In genomic region chr15:99401971-99402732, GRCh38 we compare ENCODE assay signal across 15 cellular contexts.
DNase-seq lines count a peak whose midpoint lies in the region; ATAC-seq and TF ChIP-seq lines count a peak whose summit lies in the region.
"Had no signal": no experiment of that assay in that cellular context is flagged by ENCODE, and none has a peak within 500 bp of the region (broad histone marks: within the 10 kb centered on the region; RNA-seq: fewer than 3 reads in every experiment).

No MANE protein-coding gene starts in this region.

- no peak overlapping the region for H3K4me3 Mint-ChIP-seq in neural progenitor cell
- H3K4me3 Mint-ChIP-seq: activated CD4-positive, alpha-beta memory T cell treated with anti-CD3 and anti-CD28 coated beads for 36 hours had no signal

- H3F3A ChIP-seq in neural progenitor cell (ENCODE audit: low read depth): no peaks in the 10 kb centered on the region

- H3K4me1 Mint-ChIP-seq in neural progenitor cell: peaks cover 26% of the 10 kb centered on the region

- no peak for TF ChIP-seq POLR2A in adrenal gland (IDR thresholded peaks at IDR 0.05)

- H3K27ac ChIP-seq in right cardiac atrium (ENCODE audit: low read length): no peak overlapping the region
- no peak overlapping the region for H3K27ac ChIP-seq in neural progenitor cell
- no peak overlapping the region for H3K27ac ChIP-seq in A673 (ENCODE audit: low read depth, low read length, poor library complexity, severe bottlenecking)
- H3K27ac ChIP-seq in adrenal gland: no peak overlapping the region
- H3K27ac ChIP-seq: parathyroid adenoma had no signal

- no TSS peak for BruUV-seq in A673 (replicated peaks; lab: Mats Ljungman, UMichigan)

- H3K9me3 Mint-ChIP-seq in neural progenitor cell: no peaks in the 10 kb centered on the region
- H3K9me3 Mint-ChIP-seq: activated CD4-positive, alpha-beta memory T cell treated with anti-CD3 and anti-CD28 coated beads for 36 hours had no signal

- H3K27me3 Mint-ChIP-seq in neural progenitor cell (ENCODE audit: insufficient read depth, low read depth): peaks cover 3% of the 10 kb centered on the region
- H3K27me3 Mint-ChIP-seq: activated CD4-positive, alpha-beta memory T cell treated with anti-CD3 and anti-CD28 coated beads for 36 hours had no signal

- peak overlapping the region; percentile 27 for H2AFZ ChIP-seq in neural progenitor cell (replicated peaks)
- H2AFZ ChIP-seq: parathyroid adenoma had no signal

- H3K36me3 Mint-ChIP-seq in neural progenitor cell: no peaks in the 10 kb centered on the region
- H3K36me3 Mint-ChIP-seq: activated CD4-positive, alpha-beta memory T cell treated with anti-CD3 and anti-CD28 coated beads for 36 hours had no signal

- H3K4me1 ChIP-seq in right cardiac atrium (ENCODE audit: control insufficient read depth, insufficient read depth, low read length) (no peaks in the 10 kb centered on the region), neural progenitor cell (no peaks in the 10 kb centered on the region), A673 (ENCODE audit: insufficient read depth, low read length, poor library complexity, severe bottlenecking) (peaks cover 27% of the 10 kb centered on the region), adrenal gland (replicated peaks in 1 of 2) (no peaks in the 10 kb centered on the region)
- H3K4me1 ChIP-seq: parathyroid adenoma had no signal

- H3K9me3 ChIP-seq in right cardiac atrium (ENCODE audit: control insufficient read depth, low read length) (no peaks in the 10 kb centered on the region), neural progenitor cell (ENCODE audit: low read depth) (no peaks in the 10 kb centered on the region), A673 (ENCODE audit: low read depth, low read length, poor library complexity, severe bottlenecking) (no peaks in the 10 kb centered on the region), adrenal gland (replicated peaks in 1 of 3) (no peaks in the 10 kb centered on the region)

- H3K4me3 ChIP-seq in astrocyte of the cerebellum (ENCODE audit: low read depth, low read length) (no peak overlapping the region), right cardiac atrium (ENCODE audit: low read length) (no peak overlapping the region), neural progenitor cell (no peak overlapping the region), A673 (ENCODE audit: low read depth, low read length, poor library complexity, severe bottlenecking) (no peak overlapping the region), adrenal gland (no peak overlapping the region)

- peak; percentile 22 to 45 for ATAC-seq in right cardiac atrium

- H3K4me2 ChIP-seq in neural progenitor cell: no peak overlapping the region

- no peak overlapping the region for H3K9ac ChIP-seq in neural progenitor cell
- H3K9ac ChIP-seq: parathyroid adenoma had no signal

- H3K79me2 ChIP-seq in neural progenitor cell (ENCODE audit: low read depth): no peaks in the 10 kb centered on the region
- H3K79me2 ChIP-seq: parathyroid adenoma had no signal

- H3K27me3 ChIP-seq in right cardiac atrium (ENCODE audit: control insufficient read depth, insufficient read depth): no peaks in the 10 kb centered on the region
- no peaks in the 10 kb centered on the region for H3K27me3 ChIP-seq in neural progenitor cell
- no peaks in the 10 kb centered on the region for H3K27me3 ChIP-seq in A673 (replicated peaks; ENCODE audit: insufficient read depth, low read depth, low read length, poor library complexity)
- no peaks in the 10 kb centered on the region for H3K27me3 ChIP-seq in adrenal gland

- intact Hi-C loops in right cardiac atrium (cut with DNase I): no loop called here
- intact Hi-C loops in A673 (cut with micrococcal nuclease; ENCODE audit: unreplicated experiment): no loop called here
- intact Hi-C loops in adrenal gland (cut with DNase I): loop anchor here in 1 of 2 donors (10.0 kb wide), 1 partner anchor 117 kb away; no protein-coding TSS in a partner anchor

- CTCF ChIA-PET in A673 (lab: Charles Lee): no interaction called here

- TF ChIP-seq CTCF in astrocyte of the cerebellum (IDR thresholded peaks at IDR 0.05; ENCODE audit: low read depth, low read length, missing control alignments): no peak
- no peak for TF ChIP-seq CTCF in neural progenitor cell (IDR thresholded peaks at IDR 0.05)
- TF ChIP-seq CTCF in A673 (conservative IDR thresholded peaks at IDR 0.05; ENCODE audit: low read depth, low read length): no peak
- no peak for TF ChIP-seq CTCF in adrenal gland (IDR thresholded peaks at IDR 0.05)

- no peaks in the 10 kb centered on the region for H4K20me1 ChIP-seq in neural progenitor cell (ENCODE audit: low read depth)

- WGBS in right cardiac atrium: 56% methylated on average over 13 of the region's 13 CpGs
- 79 to 84% (median 81%) methylated on average over 13 of the region's 13 CpGs for WGBS in adrenal gland, 4 donors

- DNase-seq in ELF-1 (ENCODE audit: low read depth, low spot score): peak; percentile 57
- DNase-seq in astrocyte of the cerebellum (ENCODE audit: low read depth): peak; percentile 13
- DNase-seq in right cardiac atrium: peak in 1 of 3 donors; percentile 19
- DNase-seq in neural progenitor cell (ENCODE audit: low spot score): no peak
- DNase-seq in A673 (ENCODE audit: low spot score): no peak
- DNase-seq in adrenal gland: no peak
- DNase-seq in GM19238 (ENCODE audit: insufficient read length, low spot score): no peak
- DNase-seq in CD1c-positive myeloid dendritic cell (ENCODE audit: extremely low spot score): no peak
- DNase-seq: activated CD4-positive, alpha-beta memory T cell treated with anti-CD3 and anti-CD28 coated beads for 36 hours; activated effector memory CD4-positive, alpha-beta T cell treated with Interleukin-2 at 50 U/mL for 16 hours; caudate nucleus; NCI-H1694; NCI-H526 treated with DMSO at 0.1 percent for 48 hours; trophoblast cell had no signal

- H3K36me3 ChIP-seq in neural progenitor cell: no peaks in the 10 kb centered on the region
- H3K36me3 ChIP-seq in A673 (ENCODE audit: insufficient read depth, low read length, poor library complexity, severe bottlenecking): no peaks in the 10 kb centered on the region
- no peaks in the 10 kb centered on the region for H3K36me3 ChIP-seq in adrenal gland (replicated peaks in 1 of 2)

- POLR2A ChIA-PET in A673 (lab: Charles Lee; ENCODE audit: low non-redundant PET): no interaction called here

- in situ Hi-C loops in astrocyte of the cerebellum (cut with HindIII; ENCODE audit: low sequenced_read_pairs): no loop called here

- H3K27ac Mint-ChIP-seq in neural progenitor cell: peak overlapping the region; percentile 93
- H3K27ac Mint-ChIP-seq: activated CD4-positive, alpha-beta memory T cell treated with anti-CD3 and anti-CD28 coated beads for 36 hours had no signal

Comparison
In these comparisons a context has a peak if more than half of its experiments do, and no peak if none do; other contexts are left out.
1. DNase-seq: peak in ELF-1 (single experiment) and astrocyte of the cerebellum (single experiment); none in neural progenitor cell (single experiment), A673 (single experiment), adrenal gland (0 of 7), GM19238 (single experiment) and CD1c-positive myeloid dendritic cell (single experiment).